ENCODE assay signal across 17 cellular contexts in genomic region chr6:10385512-10386132, GRCh38. TPM values are rescaled to one million over a fixed set of nuclear protein-coding genes. Genes with fewer than 3 reads are reported as not detected.
"Had no signal": no experiment of that assay in that cellular context is flagged by ENCODE, and none has a peak within 500 bp of the region (broad histone marks: within the 10 kb centered on the region; RNA-seq: fewer than 3 reads in every experiment).

No MANE protein-coding gene starts in this region.

- H3K27ac Mint-ChIP-seq: activated CD4-positive, alpha-beta T cell treated with anti-CD3 and anti-CD28 coated beads, Interleukin-2, amount 10 ng/mL, durations not matched to agents 24 days and 14 days; memory B cell; natural killer cell; T-helper 2 cell treated with Interferon-gamma antibody and Interleukin-4, amounts not matched to agents 5 μg/mL and 100 μg/mL, for 36 hours had no signal

- ATAC-seq: heart left ventricle, left ventricle myocardium superior, natural killer cell had no signal

- H3K4me1 ChIP-seq: SJCRH30 had no signal

- H3K4me3 Mint-ChIP-seq: activated CD4-positive, alpha-beta T cell treated with anti-CD3 and anti-CD28 coated beads, Interleukin-2, amount 10 ng/mL, durations not matched to agents 24 days and 14 days; memory B cell; natural killer cell; T-helper 2 cell treated with Interferon-gamma antibody and Interleukin-4, amounts not matched to agents 5 μg/mL and 100 μg/mL, for 36 hours had no signal

- H3K4me3 ChIP-seq: heart left ventricle, SJCRH30, upper lobe of left lung had no signal

- H3K27ac ChIP-seq: heart left ventricle, SJCRH30, upper lobe of left lung had no signal

- H3K9me3 ChIP-seq: heart left ventricle, SJCRH30, upper lobe of left lung had no signal

- DNase-seq: activated CD4-positive, alpha-beta T cell treated with anti-CD3 and anti-CD28 coated beads, Interleukin-2, amount 10 ng/mL, durations not matched to agents 24 days and 14 days; activated CD4-positive, CD25-positive, alpha-beta regulatory T cell; activated naive CD4-positive, alpha-beta T cell treated with anti-CD3 and anti-CD28 coated beads, Interleukin-2, amount 50 U/mL, for 16 hours; dermis blood vessel endothelial cell; heart left ventricle; kidney; left ventricle myocardium superior; natural killer cell; SJCRH30; stimulated activated CD4-positive, alpha-beta T cell treated with anti-CD3 and anti-CD28 coated beads, Interleukin-2, amount 100 ng/mL, for 24 hours; stimulated activated naive CD4-positive, alpha-beta T cell treated with Interleukin-2 at 50 U/mL for 16 hours; substantia nigra had no signal

- H3K27me3 ChIP-seq: SJCRH30 had no signal

- H3K36me3 ChIP-seq: heart left ventricle, SJCRH30, upper lobe of left lung had no signal

RNA-seq across cellular contexts. Expression of gene TFAP2A, which starts 29.3 kb away (rescaled TPM):
- total RNA-seq: activated CD4-positive, alpha-beta T cell treated with anti-CD3 and anti-CD28 coated beads, Interleukin-2, amount 10 ng/mL, durations not matched to agents 24 days and 14 days; activated CD8-positive, alpha-beta memory T cell treated with anti-CD3 and anti-CD28 coated beads for 36 hours; frontal cortex; natural killer cell had no signal
